In the genomic region with DNA sequence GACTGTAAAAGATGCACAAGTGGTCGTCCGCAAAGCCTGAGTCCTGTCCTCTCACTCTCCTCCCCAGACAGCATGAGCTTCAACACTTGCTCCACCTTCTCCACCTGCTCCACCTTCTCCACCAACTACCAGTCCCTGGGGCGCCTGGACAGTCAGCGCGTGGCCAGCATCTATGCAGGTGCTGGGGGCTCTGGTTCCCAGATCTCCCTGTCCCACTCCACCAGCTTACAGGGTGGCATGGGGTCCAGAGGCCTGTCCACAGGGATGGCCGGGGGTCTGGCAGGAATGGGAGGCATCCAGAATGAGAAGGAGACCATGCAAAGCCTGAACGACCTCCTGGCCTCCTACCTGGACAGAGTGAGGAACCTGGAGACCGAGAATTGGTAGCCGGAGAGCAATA, we compare ENCODE assay signal across 29 cellular contexts.
"Had no signal": no experiment of that assay in that cellular context is flagged by ENCODE, and none has a peak within 500 bp of the region (broad histone marks: within the 10 kb centered on the region; RNA-seq: fewer than 3 reads in every experiment).

No MANE protein-coding gene starts in this region.

- H3K9me3 Mint-ChIP-seq: type B pancreatic cell had no signal

- H3K9me3 ChIP-seq: suprapubic skin, testis, thoracic aorta, thyroid gland, tibial artery, tibial nerve, transverse colon, upper lobe of right lung, uterus, vagina had no signal

- H3K36me3 Mint-ChIP-seq: stimulated activated effector memory CD8-positive, alpha-beta T cell treated with anti-CD3 and anti-CD28 coated beads, Interleukin-12 subunit alpha, Interleukin-12 subunit beta, amount 100 ng/mL, for 72 hours; stimulated activated memory B cell treated with anti-CD40 and anti-IgM and Interleukin-4, amounts not matched to agents 10 μg/mL and 1 μg/mL and 100 μg/mL, for 72 hours; stimulated activated naive B cell treated with anti-CD40 and anti-IgM and Interleukin-4, amounts not matched to agents 10 μg/mL and 1 μg/mL and 100 μg/mL, for 72 hours; type B pancreatic cell had no signal

- H3K4me1 ChIP-seq: stomach, suprapubic skin, testis, thyroid gland, tibial nerve, transverse colon, upper lobe of left lung, upper lobe of right lung, uterus, vagina had no signal

- H3K4me1 Mint-ChIP-seq: stimulated activated effector memory CD8-positive, alpha-beta T cell treated with anti-CD3 and anti-CD28 coated beads, Interleukin-12 subunit alpha, Interleukin-12 subunit beta, amount 100 ng/mL, for 72 hours; stimulated activated memory B cell treated with anti-CD40 and anti-IgM and Interleukin-4, amounts not matched to agents 10 μg/mL and 1 μg/mL and 100 μg/mL, for 72 hours; stimulated activated naive B cell treated with anti-CD40 and anti-IgM and Interleukin-4, amounts not matched to agents 10 μg/mL and 1 μg/mL and 100 μg/mL, for 72 hours; stimulated activated naive CD8-positive, alpha-beta T cell treated with anti-CD3 and anti-CD28 coated beads, Interleukin-15, amount 100 ng/mL, for 72 hours had no signal

- H3K4me3 Mint-ChIP-seq: stimulated activated effector memory CD8-positive, alpha-beta T cell treated with anti-CD3 and anti-CD28 coated beads, Interleukin-12 subunit alpha, Interleukin-12 subunit beta, amount 100 ng/mL, for 72 hours; stimulated activated memory B cell treated with anti-CD40 and anti-IgM and Interleukin-4, amounts not matched to agents 10 μg/mL and 1 μg/mL and 100 μg/mL, for 72 hours; stimulated activated naive B cell treated with anti-CD40 and anti-IgM and Interleukin-4, amounts not matched to agents 10 μg/mL and 1 μg/mL and 100 μg/mL, for 72 hours; stimulated activated naive CD8-positive, alpha-beta T cell treated with anti-CD3 and anti-CD28 coated beads, Interleukin-15, amount 100 ng/mL, for 72 hours; stimulated activated naive CD8-positive, alpha-beta T cell treated with anti-CD3 and anti-CD28 coated beads, Interleukin-15, Interleukin-2, amounts not matched to agents 100 ng/mL and 50 ng/mL, for 24 hours; type B pancreatic cell had no signal

- H3K27me3 Mint-ChIP-seq: stimulated activated naive CD8-positive, alpha-beta T cell treated with anti-CD3 and anti-CD28 coated beads, Interleukin-15, Interleukin-2, amounts not matched to agents 100 ng/mL and 50 ng/mL, for 24 hours; type B pancreatic cell had no signal

- H3K36me3 ChIP-seq: stomach, suprapubic skin, thoracic aorta, thyroid gland, tibial artery, tibial nerve, transverse colon, upper lobe of left lung, upper lobe of right lung, uterus, vagina had no signal

- H3K27ac ChIP-seq: stomach, suprapubic skin, testis, thoracic aorta, thyroid gland, tibial artery, tibial nerve, transverse colon, upper lobe of left lung, upper lobe of right lung, uterus, vagina had no signal

- DNase-seq: stimulated activated CD4-positive, alpha-beta T cell treated with anti-CD3 and anti-CD28 coated beads, Interleukin-2, amount 100 ng/mL, for 48 hours; stimulated activated CD4-positive, alpha-beta T cell treated with anti-CD3 and anti-CD28 coated beads, Interleukin-4, amount 100 ng/mL, for 1 hour; stimulated activated CD4-positive, alpha-beta T cell treated with anti-CD3 and anti-CD28 coated beads, Interleukin-4, amount 100 ng/mL, for 24 hours; stimulated activated CD4-positive, alpha-beta T cell treated with anti-CD3 and anti-CD28 coated beads, Interleukin-4, amount 100 ng/mL, for 4 hours; stimulated activated CD8-positive, alpha-beta memory T cell treated with anti-CD3 and anti-CD28 coated beads, Interleukin-4, amount 100 ng/mL, for 48 hours; stimulated activated naive B cell treated with anti-CD40 and anti-IgM and Interleukin-4, amounts not matched to agents 10 μg/mL and 1 μg/mL and 100 μg/mL, for 72 hours; stimulated activated naive CD4-positive, alpha-beta T cell; stimulated activated naive CD4-positive, alpha-beta T cell treated with Interleukin-2 at 50 U/mL for 16 hours; stimulated activated naive CD8-positive, alpha-beta T cell treated with anti-CD3 and anti-CD28 coated beads, Interleukin-15, amount 100 ng/mL, for 72 hours; stimulated activated naive CD8-positive, alpha-beta T cell treated with anti-CD3 and anti-CD28 coated beads, Interleukin-15, Interleukin-2, amounts not matched to agents 100 U/mL and 50 U/mL, for 24 hours; stomach; substantia nigra; testis; thyroid gland; tibial artery; transverse colon; trophoblast cell; upper lobe of right lung; uterus had no signal

- FAIRE-seq: urothelium cell line had no signal

- H3K4me3 ChIP-seq: stomach, suprapubic skin, testis, thoracic aorta, thyroid gland, tibial artery, tibial nerve, transverse colon, upper lobe of left lung, upper lobe of right lung, uterus, vagina had no signal

- H3K27ac Mint-ChIP-seq: stimulated activated effector memory CD8-positive, alpha-beta T cell treated with anti-CD3 and anti-CD28 coated beads, Interleukin-12 subunit alpha, Interleukin-12 subunit beta, amount 100 ng/mL, for 72 hours; stimulated activated memory B cell treated with anti-CD40 and anti-IgM and Interleukin-4, amounts not matched to agents 10 μg/mL and 1 μg/mL and 100 μg/mL, for 72 hours; stimulated activated naive B cell treated with anti-CD40 and anti-IgM and Interleukin-4, amounts not matched to agents 10 μg/mL and 1 μg/mL and 100 μg/mL, for 72 hours; stimulated activated naive CD8-positive, alpha-beta T cell treated with anti-CD3 and anti-CD28 coated beads, Interleukin-15, amount 100 ng/mL, for 72 hours; stimulated activated naive CD8-positive, alpha-beta T cell treated with anti-CD3 and anti-CD28 coated beads, Interleukin-15, Interleukin-2, amounts not matched to agents 100 ng/mL and 50 ng/mL, for 24 hours; type B pancreatic cell had no signal
